In the genomic region with DNA sequence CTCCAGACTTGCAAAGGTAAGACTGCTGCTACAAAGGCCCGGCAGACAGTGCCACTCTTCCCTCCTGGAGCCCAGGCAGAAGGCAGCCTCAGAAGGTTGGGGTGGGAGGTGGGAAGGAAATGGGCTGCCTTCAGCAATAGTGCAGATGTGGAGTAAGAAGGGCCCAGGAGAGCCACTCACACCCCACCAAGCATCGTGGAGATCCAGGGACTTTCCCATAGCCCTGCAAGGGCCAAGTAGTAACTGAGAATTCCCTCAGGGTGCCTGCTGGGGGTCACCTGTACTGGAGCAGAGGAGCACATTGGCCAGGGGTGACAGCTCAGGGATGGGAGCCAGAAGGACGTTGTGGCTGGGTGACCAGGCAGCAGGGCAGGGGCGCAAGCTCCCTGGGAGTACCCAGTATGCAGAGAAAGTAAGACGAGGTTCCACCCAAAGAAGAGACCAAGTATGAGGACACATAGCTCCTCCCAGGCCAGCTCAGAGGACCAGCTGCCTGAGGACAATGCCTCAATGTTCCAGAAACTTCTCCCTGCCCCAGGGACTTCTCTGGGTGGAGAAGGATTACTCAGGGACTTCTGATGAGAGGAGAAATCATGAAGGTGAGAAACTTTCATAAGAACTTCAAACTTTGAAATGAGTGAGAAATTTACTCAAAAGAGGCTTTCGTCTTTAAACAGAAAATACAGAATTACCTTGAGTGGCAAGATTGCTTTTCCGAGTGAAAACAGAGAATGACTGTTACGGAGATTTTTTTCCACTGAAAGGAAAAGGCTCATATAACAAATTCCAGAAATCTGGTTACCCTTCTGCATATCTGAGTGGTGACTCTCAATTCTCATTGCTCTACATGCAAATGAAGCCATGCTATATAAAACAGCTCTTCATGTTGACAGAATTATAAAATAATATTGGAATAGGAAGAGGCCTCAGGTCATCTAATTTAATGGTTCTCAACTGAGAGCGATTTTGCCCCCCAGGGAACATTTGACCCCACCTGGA, we compare ENCODE assay signal across 19 cellular contexts.
DNase-seq lines count a peak whose midpoint lies in the region; ATAC-seq, FAIRE-seq and TF ChIP-seq lines count a peak whose summit lies in the region.
"Had no signal": no experiment of that assay in that cellular context is flagged by ENCODE, and none has a peak within 500 bp of the region (broad histone marks: within the 10 kb centered on the region; RNA-seq: fewer than 3 reads in every experiment).

No MANE protein-coding gene starts in this region.

- H4K20me1 ChIP-seq in keratinocyte (ENCODE audit: control insufficient read depth, extremely low read depth, insufficient read depth, low read length), result no peaks in the 10 kb centered on the region

- H3K9me1 ChIP-seq in keratinocyte (ENCODE audit: control insufficient read depth, extremely low read depth, insufficient read depth, low read length), result no peaks in the 10 kb centered on the region

- H3K4me3 ChIP-seq in AG10803 (ENCODE audit: low read length) (no peak overlapping the region), astrocyte of the spinal cord (ENCODE audit: low read depth, low read length) (no peak overlapping the region), keratinocyte (ENCODE audit: control insufficient read depth in 2 of 3, extremely low read depth in 1 of 3, insufficient read depth in 2 of 3, low read depth in 1 of 3, low read length in 3 of 3) (no peak overlapping the region)

- no peaks in the 10 kb centered on the region for H3K9me3 ChIP-seq in keratinocyte (ENCODE audit: control insufficient read depth, low read depth, low read length)

- DNase-seq in AG10803 (ENCODE audit: low read depth) (peak; percentile 62), LHCN-M2 (ENCODE audit: low read depth) (peak; percentile 53), astrocyte of the spinal cord (ENCODE audit: low read depth, low spot score) (peak; percentile 46), keratinocyte (ENCODE audit: low read depth, low spot score) (no peak), NCI-H2196 (lab: John Stamatoyannopoulos, UW; ENCODE audit: unreplicated experiment) (no peak)
- DNase-seq in stimulated activated CD4-positive, alpha-beta T cell treated with anti-CD3 and anti-CD28 coated beads, Interleukin-2, amount 100 ng/mL, for 24 hours, result no peak
- DNase-seq: ACHN; activated CD4-positive, alpha-beta T cell treated with anti-CD3 and anti-CD28 coated beads, Interleukin-2, amount 50 U/mL, for 4 hours; aorta; CD4-positive, alpha-beta T cell; foreskin melanocyte; kidney glomerular epithelial cell; naive thymus-derived CD8-positive, alpha-beta T cell; NCI-H1105 treated with DMSO at 0.1 percent for 48 hours; NCI-H510A; stimulated activated CD4-positive, alpha-beta T cell treated with anti-CD3 and anti-CD28 coated beads, Interleukin-4, amount 100 ng/mL, for 24 hours; T-cell had no signal

- no peak for TF ChIP-seq CTCF in AG10803 (conservative IDR thresholded peaks at IDR 0.05; ENCODE audit: low read length)
- no peak for TF ChIP-seq CTCF in astrocyte of the spinal cord (IDR thresholded peaks at IDR 0.05; ENCODE audit: low read depth, low read length)
- no peak for TF ChIP-seq CTCF in keratinocyte (optimal IDR thresholded peaks at IDR 0.05 in 1 of 3, IDR thresholded peaks at IDR 0.05 in 1 of 3, conservative IDR thresholded peaks at IDR 0.05 in 1 of 3; ENCODE audit: extremely low read depth in 1 of 3, insufficient read depth in 2 of 3, low read length in 3 of 3)

- no peaks in the 10 kb centered on the region for H3K79me2 ChIP-seq in keratinocyte (ENCODE audit: control insufficient read depth, insufficient read depth, low read length)

- dilution Hi-C loops in keratinocyte (cut with MboI; ENCODE audit: extremely low pct_ligation_motif_present, low sequenced_read_pairs), result no loop called here

- H3K9ac ChIP-seq in keratinocyte (ENCODE audit: control insufficient read depth, extremely low read depth, insufficient read depth, low read length), result no peak overlapping the region

- peaks cover 9% of the 10 kb centered on the region for H3K4me1 ChIP-seq in keratinocyte (ENCODE audit: control insufficient read depth, extremely low read depth, insufficient read depth, low read length)

- ATAC-seq in GM21390 (IDR thresholded peaks at IDR 0.05; ENCODE audit: unreplicated experiment) (no peak), HG03139 (IDR thresholded peaks at IDR 0.05; ENCODE audit: unreplicated experiment) (no peak)
- ATAC-seq: naive thymus-derived CD8-positive, alpha-beta T cell; T-cell had no signal

- no peaks in the 10 kb centered on the region for H3K36me3 ChIP-seq in keratinocyte (ENCODE audit: control insufficient read depth in 2 of 2, extremely low read depth in 1 of 2, insufficient read depth in 2 of 2, low read length in 2 of 2)

- H3K27ac ChIP-seq in keratinocyte (ENCODE audit: control insufficient read depth, insufficient read depth, low read length), result no peak overlapping the region

- FAIRE-seq in keratinocyte (lab: Jason Lieb, UNC), result peak; percentile 34

- H3K4me2 ChIP-seq in keratinocyte (ENCODE audit: control insufficient read depth, extremely low read depth, insufficient read depth, low read depth, low read length), result peak overlapping the region; percentile 18

- in situ Hi-C loops in astrocyte of the spinal cord (cut with HindIII; ENCODE audit: low sequenced_read_pairs), result no loop called here

- H2AFZ ChIP-seq in keratinocyte (ENCODE audit: control insufficient read depth, low read length), result peak overlapping the region; percentile 28

- no peaks in the 10 kb centered on the region for H3K27me3 ChIP-seq in keratinocyte (ENCODE audit: control insufficient read depth, extremely low read depth, insufficient read depth, low read length)

Comparison
In these comparisons a context has a peak if more than half of its experiments do, and no peak if none do; other contexts are left out.
1. DNase-seq: peak in AG10803 (single experiment), LHCN-M2 (single experiment) and astrocyte of the spinal cord (single experiment); none in keratinocyte (single experiment), stimulated activated CD4-positive, alpha-beta T cell treated with anti-CD3 and anti-CD28 coated beads, Interleukin-2, amount 100 ng/mL, for 24 hours (0 of 2) and NCI-H2196 (single experiment).